8 cellular contexts compared by ENCODE assay signal in the genomic region with DNA sequence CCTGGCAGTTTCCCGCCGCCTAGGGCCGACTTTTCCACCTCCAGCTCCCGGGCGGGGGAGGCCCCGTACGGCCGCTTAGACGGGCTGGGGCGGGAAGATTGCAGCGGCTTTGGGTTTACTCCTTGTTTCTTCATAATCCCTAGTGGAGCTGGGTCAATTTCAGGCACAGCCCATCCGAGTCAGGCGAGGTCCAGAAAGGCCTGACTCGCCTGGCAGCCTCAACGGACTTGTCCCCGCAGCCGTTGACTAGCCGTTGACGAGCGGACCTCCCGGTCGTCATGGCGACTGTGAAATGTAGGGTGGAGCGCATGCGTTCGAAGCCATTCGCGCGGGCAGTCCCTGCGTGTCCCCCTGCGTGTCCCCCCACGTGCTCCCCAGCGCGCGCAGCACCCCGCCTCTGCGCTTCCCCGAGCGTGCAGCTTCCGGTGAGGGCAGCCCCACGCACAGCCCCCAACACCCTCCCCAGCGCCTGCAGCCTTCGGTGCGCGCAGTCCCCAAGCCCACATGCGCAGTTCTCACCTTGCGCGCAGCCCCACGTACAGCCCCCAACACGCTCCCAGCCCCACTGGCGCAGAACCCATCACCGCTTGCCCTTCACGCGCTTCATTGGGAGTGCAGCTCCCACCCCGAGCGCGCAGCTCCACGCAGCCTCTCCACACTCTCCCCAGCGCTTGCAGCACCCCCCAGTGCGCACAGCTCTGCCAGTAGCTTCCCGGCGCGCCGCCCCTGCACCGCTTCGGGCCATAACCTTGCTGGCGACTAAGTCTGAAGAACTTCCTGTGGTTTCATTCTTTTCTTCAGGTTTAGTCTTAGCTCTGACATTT.
DNase-seq lines count a peak whose midpoint lies in the region; ATAC-seq and TF ChIP-seq lines count a peak whose summit lies in the region.

No MANE protein-coding gene starts in this region.

- TF ChIP-seq CTCF in osteocyte (IDR thresholded peaks at IDR 0.05), result no peak

- intact Hi-C loops in Right ventricle myocardium inferior (cut with DNase I), result loop anchor here (5.0 kb wide), 2 partner anchors 336 to 351 kb away; no protein-coding TSS in a partner anchor

- DNase-seq in EL (peak; percentile 81), NCI-H1930 (lab: John Stamatoyannopoulos, UW) (peak; percentile 59 to 65), Right ventricle myocardium inferior (ENCODE audit: missing footprints) (peak; percentile 79), osteocyte (ENCODE audit: extremely low spot score, unreplicated experiment) (no peak), DMS153 (lab: John Stamatoyannopoulos, UW) (no peak)
- DNase-seq in activated CD8-positive, alpha-beta memory T cell treated with anti-CD3 and anti-CD28 coated beads, Interleukin-2, amount 10 ng/mL, durations not matched to agents 7 days and 5 days, result no peak

- H3K4me1 Mint-ChIP-seq in activated CD8-positive, alpha-beta memory T cell treated with anti-CD3 and anti-CD28 coated beads, Interleukin-2, amount 10 ng/mL, durations not matched to agents 7 days and 5 days, result peaks cover 12% of the 10 kb centered on the region
- peaks cover 12% of the 10 kb centered on the region for H3K4me1 Mint-ChIP-seq in osteocyte (ENCODE audit: unreplicated experiment)

- CTCF ChIA-PET in activated CD8-positive, alpha-beta memory T cell treated with anti-CD3 and anti-CD28 coated beads, Interleukin-2, amount 10 ng/mL, durations not matched to agents 7 days and 5 days (lab: Charles Lee), result interaction anchor here (1.0 kb wide), 1 partner anchor 334 kb away, joined by 5 read pairs; no protein-coding TSS in a partner anchor

- H3K36me3 Mint-ChIP-seq in activated CD8-positive, alpha-beta memory T cell treated with anti-CD3 and anti-CD28 coated beads, Interleukin-2, amount 10 ng/mL, durations not matched to agents 7 days and 5 days, result no peaks in the 10 kb centered on the region
- H3K36me3 Mint-ChIP-seq in osteocyte (ENCODE audit: unreplicated experiment), result no peaks in the 10 kb centered on the region

- peak overlapping the region; percentile 50 for H3K4me3 Mint-ChIP-seq in activated CD8-positive, alpha-beta memory T cell treated with anti-CD3 and anti-CD28 coated beads, Interleukin-2, amount 10 ng/mL, durations not matched to agents 7 days and 5 days
- peak overlapping the region; percentile 78 for H3K4me3 Mint-ChIP-seq in osteocyte (ENCODE audit: unreplicated experiment)

- no peaks in the 10 kb centered on the region for H3K9me3 Mint-ChIP-seq in activated CD8-positive, alpha-beta memory T cell treated with anti-CD3 and anti-CD28 coated beads, Interleukin-2, amount 10 ng/mL, durations not matched to agents 7 days and 5 days (ENCODE audit: low read depth)
- H3K9me3 Mint-ChIP-seq in osteocyte (ENCODE audit: unreplicated experiment), result no peaks in the 10 kb centered on the region

- ATAC-seq in activated CD8-positive, alpha-beta memory T cell treated with anti-CD3 and anti-CD28 coated beads, Interleukin-2, amount 10 ng/mL, durations not matched to agents 7 days and 5 days, result no peak
- ATAC-seq in Right ventricle myocardium inferior, result peak; percentile 91
- no peak for ATAC-seq in GM18517 (IDR thresholded peaks at IDR 0.05; ENCODE audit: unreplicated experiment)
- ATAC-seq in HG02840 (IDR thresholded peaks at IDR 0.05; ENCODE audit: low FRiP score, unreplicated experiment), result no peak

- no peak overlapping the region for H3K27ac Mint-ChIP-seq in activated CD8-positive, alpha-beta memory T cell treated with anti-CD3 and anti-CD28 coated beads, Interleukin-2, amount 10 ng/mL, durations not matched to agents 7 days and 5 days
- H3K27ac Mint-ChIP-seq in osteocyte (ENCODE audit: unreplicated experiment), result no peak overlapping the region

- peaks cover 44% of the 10 kb centered on the region for H3K27me3 Mint-ChIP-seq in activated CD8-positive, alpha-beta memory T cell treated with anti-CD3 and anti-CD28 coated beads, Interleukin-2, amount 10 ng/mL, durations not matched to agents 7 days and 5 days
- peaks cover 33% of the 10 kb centered on the region for H3K27me3 Mint-ChIP-seq in osteocyte (ENCODE audit: unreplicated experiment)

Comparison
In these comparisons a context has a peak if more than half of its experiments do, and no peak if none do; other contexts are left out.
1. DNase-seq: peak in EL (single experiment), NCI-H1930 (2 of 2) and Right ventricle myocardium inferior (single experiment); none in activated CD8-positive, alpha-beta memory T cell treated with anti-CD3 and anti-CD28 coated beads, Interleukin-2, amount 10 ng/mL, durations not matched to agents 7 days and 5 days (single experiment), osteocyte (single experiment) and DMS153 (single experiment).